22 cellular contexts compared by ENCODE assay signal in the genomic region with DNA sequence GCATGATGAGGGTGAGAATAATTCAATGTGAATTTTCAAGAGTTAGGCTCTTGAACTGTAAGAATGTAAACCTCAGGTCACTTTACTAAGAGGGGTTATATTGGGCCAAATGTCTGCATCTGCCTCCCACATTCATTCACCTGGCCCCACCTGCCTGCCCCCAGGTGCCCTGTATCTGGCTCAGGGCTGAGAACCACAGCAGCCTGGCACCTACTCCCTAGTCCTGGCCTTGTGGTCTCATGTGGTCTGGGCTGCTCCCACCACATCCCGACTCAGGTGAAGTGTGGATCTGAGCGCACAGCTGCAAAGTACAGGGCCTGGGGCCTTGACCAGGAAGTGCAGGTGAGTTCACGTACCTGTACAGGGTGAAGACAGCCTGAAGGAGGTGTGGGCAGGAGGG.
"Had no signal": no experiment of that assay in that cellular context is flagged by ENCODE, and none has a peak within 500 bp of the region (broad histone marks: within the 10 kb centered on the region; RNA-seq: fewer than 3 reads in every experiment).

No MANE protein-coding gene starts in this region.

- H3K4me3 ChIP-seq: coronary artery, esophagus squamous epithelium, gastroesophageal sphincter, prostate gland, right lobe of liver, testis, transverse colon had no signal

- DNase-seq: central memory CD4-positive, alpha-beta T cell; effector memory CD8-positive, alpha-beta T cell; esophagus squamous epithelium; foreskin fibroblast; kidney; natural killer cell; occipital lobe; retina; right lobe of liver; stimulated activated CD4-positive, alpha-beta T cell treated with anti-CD3 and anti-CD28 coated beads, Interleukin-4, amount 100 ng/mL, for 1 hour; stimulated activated CD8-positive, alpha-beta memory T cell treated with anti-CD3 and anti-CD28 coated beads, Interleukin-4, amount 100 ng/mL, for 48 hours; testis; transverse colon had no signal

- H3K27ac Mint-ChIP-seq: effector memory CD8-positive, alpha-beta T cell; mesothelial cell of epicardium; natural killer cell; stimulated activated effector memory CD8-positive, alpha-beta T cell treated with anti-CD3 and anti-CD28 coated beads, Interleukin-12 subunit alpha, Interleukin-12 subunit beta, amount 100 ng/mL, for 72 hours; stimulated activated naive CD8-positive, alpha-beta T cell treated with anti-CD3 and anti-CD28 coated beads, Interleukin-15, Interleukin-2, amounts not matched to agents 100 ng/mL and 50 ng/mL, for 24 hours had no signal

- H3K36me3 Mint-ChIP-seq: stimulated activated effector memory CD8-positive, alpha-beta T cell treated with anti-CD3 and anti-CD28 coated beads, Interleukin-12 subunit alpha, Interleukin-12 subunit beta, amount 100 ng/mL, for 72 hours had no signal

- H3K4me3 Mint-ChIP-seq: effector memory CD8-positive, alpha-beta T cell; mesothelial cell of epicardium; natural killer cell; neural crest cell; stimulated activated effector memory CD8-positive, alpha-beta T cell treated with anti-CD3 and anti-CD28 coated beads, Interleukin-12 subunit alpha, Interleukin-12 subunit beta, amount 100 ng/mL, for 72 hours; stimulated activated naive CD8-positive, alpha-beta T cell treated with anti-CD3 and anti-CD28 coated beads, Interleukin-15, Interleukin-2, amounts not matched to agents 100 ng/mL and 50 ng/mL, for 24 hours had no signal

- H3K9ac ChIP-seq: parathyroid adenoma had no signal

- H3K4me1 ChIP-seq: parathyroid adenoma, prostate gland, right lobe of liver, testis had no signal

- H2AFZ ChIP-seq: parathyroid adenoma had no signal

- H3K27me3 Mint-ChIP-seq: stimulated activated naive CD8-positive, alpha-beta T cell treated with anti-CD3 and anti-CD28 coated beads, Interleukin-15, Interleukin-2, amounts not matched to agents 100 ng/mL and 50 ng/mL, for 24 hours had no signal

- H3K27ac ChIP-seq: coronary artery, epithelial cell of prostate, esophagus squamous epithelium, gastroesophageal sphincter, parathyroid adenoma, prostate gland, right lobe of liver, testis, transverse colon had no signal

- H3K36me3 ChIP-seq: esophagus squamous epithelium, gastroesophageal sphincter, prostate gland, right lobe of liver, transverse colon had no signal

- H3K4me1 Mint-ChIP-seq: mesothelial cell of epicardium, neural crest cell had no signal

- H3K27me3 ChIP-seq: esophagus squamous epithelium, gastroesophageal sphincter, right lobe of liver, testis, transverse colon had no signal

- H3K9me3 ChIP-seq: prostate gland, right lobe of liver, testis had no signal

- ATAC-seq: effector memory CD8-positive, alpha-beta T cell; gastroesophageal sphincter; natural killer cell; stimulated activated effector memory CD8-positive, alpha-beta T cell treated with anti-CD3 and anti-CD28 coated beads, Interleukin-12 subunit alpha, Interleukin-12 subunit beta, amount 100 ng/mL, for 72 hours had no signal
